ENCODE assay signal across 26 cellular contexts in genomic region chr2:86616502-86616901, GRCh38. TPM values are rescaled to one million over a fixed set of nuclear protein-coding genes. Genes with fewer than 3 reads are reported as not detected.
DNase-seq lines count a peak whose midpoint lies in the region; ATAC-seq, FAIRE-seq and TF ChIP-seq lines count a peak whose summit lies in the region.
"Had no signal": no experiment of that assay in that cellular context is flagged by ENCODE, and none has a peak within 500 bp of the region (broad histone marks: within the 10 kb centered on the region; RNA-seq: fewer than 3 reads in every experiment).

No MANE protein-coding gene starts in this region.

- no peak for ATAC-seq in A549
- no peak for ATAC-seq in HG02973 (IDR thresholded peaks at IDR 0.05; ENCODE audit: unreplicated experiment)
- ATAC-seq: CD8-positive, alpha-beta T cell; PC-3 had no signal

- no peak overlapping the region for H3K4me3 ChIP-seq in A549
- H3K4me3 ChIP-seq in GM06990 (replicated peaks; ENCODE audit: low read depth, low read length) = peak overlapping the region; percentile 5
- no peak overlapping the region for H3K4me3 ChIP-seq in neural progenitor cell
- H3K4me3 ChIP-seq: SJSA1 had no signal

- H3K4me2 ChIP-seq in A549 (peak overlapping the region; percentile 12; the same call in 2 of the 3 replicates), neural progenitor cell (no peak overlapping the region)

- no peak overlapping the region for H2AFZ ChIP-seq in neural progenitor cell (replicated peaks)

- peaks cover 1% of the 10 kb centered on the region for H3K36me3 ChIP-seq in GM06990 (ENCODE audit: control insufficient read depth, insufficient read depth, low read length)
- no peaks in the 10 kb centered on the region for H3K36me3 ChIP-seq in neural progenitor cell

- H3F3A ChIP-seq in neural progenitor cell (ENCODE audit: low read depth) = no peaks in the 10 kb centered on the region

- H3K27ac ChIP-seq in A549 (no peak overlapping the region), VCaP (peak overlapping the region; percentile 59), neural progenitor cell (no peak overlapping the region)
- H3K27ac ChIP-seq: SJSA1 had no signal

- DNase-seq in A549 (ENCODE audit: low read depth in 1 of 2, low spot score in 1 of 2) (no peak), GM06990 (ENCODE audit: extremely low read depth, insufficient read length) (no peak), neural progenitor cell (ENCODE audit: low spot score) (no peak), globus pallidus (ENCODE audit: low spot score) (no peak), Kasumi-1 (lab: John Stamatoyannopoulos, UW) (no peak)
- DNase-seq: C1 segment of cervical spinal cord; Caco-2; CD8-positive, alpha-beta T cell; DMS79 treated with DMSO at 0.1 percent for 48 hours; GF-D8; HCEC 1CT; NCI-H1048; NCI-H1417 treated with DMSO at 0.1 percent for 48 hours; NCI-H187; NCI-H2081 treated with DMSO at 0.1 percent for 48 hours; NCI-H2171; NCI-H345; NCI-H510A treated with DMSO at 0.1 percent for 48 hours; NCI-H748 treated with DMSO at 0.1 percent for 48 hours; NK-92 treated with Interleukin-12 subunit alpha and Interleukin-12 subunit beta, amount 100 ng/mL, for 24 hours; PC-3; Right ventricle myocardium superior had no signal

- H3K4me1 Mint-ChIP-seq in neural progenitor cell = peaks cover 12% of the 10 kb centered on the region

- WGBS in A549 (ENCODE audit: missing lambda C conversion rate) = 40% methylated on average over 3 of the region's 3 CpGs

- TF ChIP-seq CTCF in A549 (IDR thresholded peaks at IDR 0.05) (no peak), GM06990 (IDR thresholded peaks at IDR 0.05; ENCODE audit: insufficient read depth, low read length, poor library complexity, severe bottlenecking) (no peak), VCaP (conservative IDR thresholded peaks at IDR 0.05) (no peak), neural progenitor cell (IDR thresholded peaks at IDR 0.05) (no peak)

- no peak for FAIRE-seq in A549 (lab: Jason Lieb, UNC)
- FAIRE-seq: H1 had no signal

- H3K4me1 ChIP-seq in A549 (peaks cover 26% of the 10 kb centered on the region; the same call in 2 of the 3 replicates), neural progenitor cell (peaks cover 6% of the 10 kb centered on the region)

- peak overlapping the region; percentile 30 for H3K9ac ChIP-seq in neural progenitor cell

- H4K20me1 ChIP-seq in neural progenitor cell (ENCODE audit: low read depth) = peaks cover 17% of the 10 kb centered on the region

- TF ChIP-seq RAD21 in A549 (conservative IDR thresholded peaks at IDR 0.05 in 1 of 2, IDR thresholded peaks at IDR 0.05 in 1 of 2) = no peak

- no peak for TF ChIP-seq POLR2A in A549 (IDR thresholded peaks at IDR 0.05; ENCODE audit: low read length)

- no peak overlapping the region for H3K27ac Mint-ChIP-seq in neural progenitor cell
- H3K27ac Mint-ChIP-seq: CD8-positive, alpha-beta T cell had no signal

- no peaks in the 10 kb centered on the region for H3K9me3 Mint-ChIP-seq in neural progenitor cell
- H3K9me3 Mint-ChIP-seq: CD8-positive, alpha-beta T cell had no signal

- TF ChIP-seq EP300 in A549 (IDR thresholded peaks at IDR 0.05) = no peak

- H3K79me2 ChIP-seq in neural progenitor cell (ENCODE audit: low read depth) = peaks cover 12% of the 10 kb centered on the region

- POLR2A ChIA-PET in A549 (lab: Yijun Ruan, JAX) = no interaction called here

- CTCF ChIA-PET in A549 (lab: Yijun Ruan, JAX) = no interaction called here

- H3K27me3 ChIP-seq in GM06990 (replicated peaks; ENCODE audit: control insufficient read depth, insufficient read depth, low read length) (no peaks in the 10 kb centered on the region), neural progenitor cell (no peaks in the 10 kb centered on the region)
- H3K27me3 ChIP-seq: SJSA1 had no signal

- H3K36me3 Mint-ChIP-seq in neural progenitor cell = peaks cover 19% of the 10 kb centered on the region

- no peaks in the 10 kb centered on the region for H3K27me3 Mint-ChIP-seq in neural progenitor cell (ENCODE audit: insufficient read depth, low read depth)

- H3K9me3 ChIP-seq in A549 (no peaks in the 10 kb centered on the region), neural progenitor cell (ENCODE audit: low read depth) (no peaks in the 10 kb centered on the region)
- H3K9me3 ChIP-seq: Caco-2, SJSA1 had no signal

- no peak overlapping the region for H3K4me3 Mint-ChIP-seq in neural progenitor cell
- H3K4me3 Mint-ChIP-seq: CD8-positive, alpha-beta T cell had no signal

TF ChIP-seq in A549, 52 proteins besides CTCF, POLR2A, EP300 and RAD21:
- TF ChIP-seq NR3C1 (IDR thresholded peaks at IDR 0.05) (no peak), E2F6 (IDR thresholded peaks at IDR 0.05; ENCODE audit: borderline replicate concordance, low read depth) (no peak), HMGXB4 (CRISPR knock-in tag; IDR thresholded peaks at IDR 0.05; ENCODE audit: borderline replicate concordance) (no peak), TFCP2L1 (CRISPR knock-in tag; IDR thresholded peaks at IDR 0.05) (no peak), HOXB5 (CRISPR knock-in tag; IDR thresholded peaks at IDR 0.05) (no peak), HOXB13 (CRISPR knock-in tag; IDR thresholded peaks at IDR 0.05; ENCODE audit: low read depth) (no peak), FOSB (CRISPR knock-in tag; IDR thresholded peaks at IDR 0.05) (no peak), JUNB (IDR thresholded peaks at IDR 0.05) (no peak)

RNA-seq across cellular contexts. Expression of gene RNF103, which starts 7.2 kb away (rescaled TPM):
- polyA plus RNA-seq in A549 (2011; rRNA removed) = 30.0 and 38.3 TPM in 2 replicates
- 6.0 and 7.1 TPM in 2 replicates for polyA plus RNA-seq in A549 (2012; cell fraction: cytosol; rRNA removed)
- polyA plus RNA-seq in A549 (2012; cell fraction: nucleus; rRNA removed) = 9.1 and 15.3 TPM in 2 replicates
- polyA plus RNA-seq in A549 (2017; fragmentation: RNase III; extraction: RNeasy Plus Mini Kit Qiagen cat#74134 plus additional on column Dnase treatment) = 18.8 to 23.1 TPM (median 20.0 TPM) in 3 replicates
- polyA minus RNA-seq in A549 (2011; rRNA and poly(A)+ RNA removed) = 16.4 and 16.9 TPM in 2 replicates
- 15.9 and 26.5 TPM in 2 replicates for total RNA-seq in neural progenitor cell (ENCODE audit: low replicate concordance)

RNA-seq across cellular contexts. Expression of gene CHMP3, which starts 53.3 kb away (rescaled TPM):
- 175 and 246 TPM in 2 replicates for polyA plus RNA-seq in A549 (2011; rRNA removed)
- polyA plus RNA-seq in A549 (2012; cell fraction: cytosol; rRNA removed) = 60.1 and 66.2 TPM in 2 replicates
- 14.5 and 21.6 TPM in 2 replicates for polyA plus RNA-seq in A549 (2012; cell fraction: nucleus; rRNA removed)
- polyA plus RNA-seq in A549 (2017; fragmentation: RNase III; extraction: RNeasy Plus Mini Kit Qiagen cat#74134 plus additional on column Dnase treatment) = 108 to 109 TPM (median 108 TPM) in 3 replicates
- 58.5 and 73.4 TPM in 2 replicates for polyA minus RNA-seq in A549 (2011; rRNA and poly(A)+ RNA removed)
- total RNA-seq in neural progenitor cell (ENCODE audit: low replicate concordance) = 19.0 and 21.9 TPM in 2 replicates
